8 cellular contexts compared by ENCODE assay signal in genomic region chr22:30356392-30357230, GRCh38. TPM values are rescaled to one million over a fixed set of nuclear protein-coding genes. Genes with fewer than 3 reads are reported as not detected.
DNase-seq lines count a peak whose midpoint lies in the region; ATAC-seq and TF ChIP-seq lines count a peak whose summit lies in the region.

CCDC157 (plus strand) TSS chr22:30357007; CDS start chr22:30366001, 8,994 bp downstream.
SF3A1 (minus strand) TSS chr22:30356894; CDS start chr22:30356792, 102 bp downstream.

- DNase-seq in DMS114 treated with DMSO at 0.1 percent for 48 hours (lab: John Stamatoyannopoulos, UW; ENCODE audit: unreplicated experiment) (peak; percentile 70), HuH-7 (ENCODE audit: low spot score) (peak; percentile 91), OCI-M1 (lab: John Stamatoyannopoulos, UW) (peak; percentile 91), activated T-cell treated with anti-CD3 and anti-CD28 coated beads for 48 hours (ENCODE audit: low read depth) (peak; percentile 87), epithelial cell of proximal tubule (ENCODE audit: low read depth) (peak; percentile 41), mucosa of gallbladder (ENCODE audit: low spot score) (peak; percentile 88)
- peak; percentile 72 to 76 for DNase-seq in stimulated activated CD8-positive, alpha-beta memory T cell treated with anti-CD3 and anti-CD28 coated beads, Interleukin-4, amount 100 ng/mL, for 1 hour (ENCODE audit: low read depth in 2 of 2, low spot score in 1 of 2)

- TF ChIP-seq CTCF in epithelial cell of proximal tubule (conservative IDR thresholded peaks at IDR 0.05; ENCODE audit: low read depth, low read length), result no peak

- peak within 1 kb of the TSS; percentile 90 for H3K4me3 ChIP-seq in epithelial cell of proximal tubule (ENCODE audit: low read depth, low read length)

- ATAC-seq in GM21526 (IDR thresholded peaks at IDR 0.05; ENCODE audit: low FRiP score, unreplicated experiment), result peak; percentile 86

RNA-seq across cellular contexts. Expression of gene CCDC157, which starts in this region (rescaled TPM):
- total RNA-seq in epithelial cell of proximal tubule (2.2 and 5.0 TPM in 2 replicates), mucosa of gallbladder (6.5 TPM)

RNA-seq across cellular contexts. Expression of gene SF3A1, which starts in this region (rescaled TPM):
- 42.6 and 44.2 TPM in 2 replicates for total RNA-seq in epithelial cell of proximal tubule
- 179 TPM for total RNA-seq in mucosa of gallbladder

Comparison
In these comparisons a context has a peak if more than half of its experiments do, and no peak if none do; other contexts are left out.
1. Peak in every context shown above with its lines: DNase-seq, ATAC-seq and H3K4me3 ChIP-seq.
2. DNase-seq: peak in every context shown above with its lines; median percentile 91 in HuH-7; 91 in OCI-M1; 88 in mucosa of gallbladder; 87 in activated T-cell treated with anti-CD3 and anti-CD28 coated beads for 48 hours; 74 in stimulated activated CD8-positive, alpha-beta memory T cell treated with anti-CD3 and anti-CD28 coated beads, Interleukin-4, amount 100 ng/mL, for 1 hour; 70 in DMS114 treated with DMSO at 0.1 percent for 48 hours; 41 in epithelial cell of proximal tubule.